2 cellular contexts compared by ENCODE assay signal in the genomic region with DNA sequence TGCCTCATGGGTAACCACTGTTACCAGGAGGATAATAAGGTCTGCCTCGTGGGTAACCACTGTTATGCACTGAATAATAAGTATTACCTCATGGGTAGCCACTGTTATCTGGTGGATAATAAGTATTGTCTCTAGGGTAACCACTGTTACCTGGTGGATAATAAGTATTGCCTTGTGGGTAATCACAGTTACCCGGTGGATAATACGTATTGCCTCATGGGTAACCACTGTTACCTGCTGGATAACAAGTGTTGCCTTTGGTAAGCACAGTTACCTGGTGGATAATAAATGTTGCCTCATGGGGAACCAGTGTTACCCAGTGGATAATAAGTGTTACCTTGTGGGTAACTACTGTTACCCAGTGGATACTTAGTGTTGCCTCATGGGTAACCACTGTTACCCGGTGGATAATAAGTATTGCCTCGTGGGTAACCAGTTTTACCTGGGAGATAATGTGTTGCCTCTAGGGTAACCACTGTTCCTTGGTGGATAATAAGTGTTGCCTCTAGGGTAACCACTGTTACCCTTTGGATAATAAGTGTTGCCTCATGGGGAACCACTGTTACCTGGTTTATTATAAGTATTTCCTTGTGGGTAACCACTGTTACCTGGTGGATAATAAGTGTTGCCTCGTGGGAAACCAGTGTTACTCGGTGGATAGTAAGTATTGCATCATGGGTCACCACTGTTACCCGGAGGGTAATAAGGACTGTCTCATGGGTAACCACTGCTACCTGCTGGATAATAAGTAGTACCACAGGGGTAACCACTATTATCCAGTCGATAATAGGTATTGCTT.
TF ChIP-seq lines count a peak whose summit lies in the region.

No MANE protein-coding gene starts in this region.

TF ChIP-seq in IMR-90, 13 proteins besides CTCF, POLR2A, EP300 and RAD21:
- TF ChIP-seq BHLHE40 (IDR thresholded peaks at IDR 0.05; ENCODE audit: low read depth, low read length) (no peak), SMC3 (IDR thresholded peaks at IDR 0.05; ENCODE audit: low read depth, low read length) (peak; percentile 14; the same call in 1 of the 2 replicates), CEBPB (IDR thresholded peaks at IDR 0.05; ENCODE audit: low read depth, low read length) (peak; percentile 36)

TF ChIP-seq in liver, 16 proteins besides CTCF, POLR2A, EP300 and RAD21:
- no peak for TF ChIP-seq TAF1 (conservative IDR thresholded peaks at IDR 0.05)
- TF ChIP-seq FOXA2 (IDR thresholded peaks at IDR 0.05) = no peak
- no peak for TF ChIP-seq YY1 (IDR thresholded peaks at IDR 0.05)
- TF ChIP-seq, protein P1, sequence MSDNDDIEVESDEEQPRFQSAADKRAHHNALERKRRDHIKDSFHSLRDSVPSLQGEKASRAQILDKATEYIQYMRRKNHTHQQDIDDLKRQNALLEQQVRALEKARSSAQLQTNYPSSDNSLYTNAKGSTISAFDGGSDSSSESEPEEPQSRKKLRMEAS (IDR thresholded peaks at IDR 0.05) = no peak
- peak; percentile 32 for TF ChIP-seq ATF3 (IDR thresholded peaks at IDR 0.05)
TF ChIP-seq in liver: peak in this region for 1.
